ENCODE assay signal across 12 cellular contexts in genomic region chr2:143524001-143524608, GRCh38.
A peak's percentile ranks its signal among the peaks of the same experiment; 100 is the strongest.
DNase-seq lines count a peak whose midpoint lies in the region; TF ChIP-seq lines count a peak whose summit lies in the region.
"Had no signal": no experiment of that assay in that cellular context is flagged by ENCODE, and none has a peak within 500 bp of the region (broad histone marks: within the 10 kb centered on the region; RNA-seq: fewer than 3 reads in every experiment).

No MANE protein-coding gene starts in this region.

- H3K9me2 ChIP-seq in GM23248 (ENCODE audit: insufficient read depth) = no peaks in the 10 kb centered on the region

- H3K27me3 ChIP-seq in GM23248 (replicated peaks; ENCODE audit: insufficient read depth) (no peaks in the 10 kb centered on the region), left ventricle myocardium inferior (ENCODE audit: low read depth) (no peaks in the 10 kb centered on the region), subcutaneous abdominal adipose tissue (ENCODE audit: control insufficient read depth in 5 of 5, insufficient read depth in 4 of 5, low read length in 5 of 5) (no peaks in the 10 kb centered on the region)

- H3K79me2 ChIP-seq in GM23248 (ENCODE audit: insufficient read depth) = no peaks in the 10 kb centered on the region

- no peaks in the 10 kb centered on the region for H3F3A ChIP-seq in GM23248 (ENCODE audit: insufficient read depth)

- no peak for TF ChIP-seq CTCF in left ventricle myocardium inferior (IDR thresholded peaks at IDR 0.05; ENCODE audit: borderline replicate concordance)

- no peak overlapping the region; the same call in 1 of the 2 replicates for H3K9ac ChIP-seq in GM23248
- peak overlapping the region in 1 of 5 donors; percentile 48 for H3K9ac ChIP-seq in subcutaneous abdominal adipose tissue (ENCODE audit: low read length in 5 of 5)

- intact Hi-C loops in left ventricle myocardium inferior (cut with micrococcal nuclease) = no loop called here

- H3K36me3 ChIP-seq in GM23248 (ENCODE audit: low read depth) (no peaks in the 10 kb centered on the region), left ventricle myocardium inferior (no peaks in the 10 kb centered on the region), subcutaneous abdominal adipose tissue (ENCODE audit: control insufficient read depth in 5 of 5, insufficient read depth in 5 of 5, low read length in 5 of 5) (no peaks in the 10 kb centered on the region)

- 22% methylated on average over 3 of the region's 3 CpGs for WGBS in GM23248 (ENCODE audit: low coverage in 1 of 2, low lambda C conversion rate in 2 of 2, missing lambda C conversion rate in 2 of 2), 2 experiments

- H3K4me1 ChIP-seq in GM23248 (ENCODE audit: insufficient read depth) (peaks cover 25% of the 10 kb centered on the region), left ventricle myocardium inferior (peaks cover 7% of the 10 kb centered on the region), subcutaneous abdominal adipose tissue (ENCODE audit: control insufficient read depth in 5 of 5, insufficient read depth in 5 of 5, low read length in 5 of 5) (peaks cover 0 to 33% (median 26%) of the 10 kb centered on the region in 5 donors)

- peak overlapping the region; percentile 30 for H3K4me2 ChIP-seq in GM23248 (ENCODE audit: unreplicated experiment)

- no peaks in the 10 kb centered on the region for H4K20me1 ChIP-seq in GM23248 (ENCODE audit: insufficient read depth)

- H3K4me3 ChIP-seq in GM23248 (peak overlapping the region; percentile 12; the same call in 1 of the 2 replicates), left ventricle myocardium inferior (no peak overlapping the region), subcutaneous abdominal adipose tissue (ENCODE audit: low read depth in 1 of 5, low read length in 5 of 5) (peak overlapping the region in 1 of 5 donors; percentile 31)

- peak; percentile 42 for DNase-seq in GM23248
- peak; percentile 46 for DNase-seq in astrocyte of the hippocampus (ENCODE audit: low read depth, low spot score)
- DNase-seq in left ventricle myocardium inferior = no peak
- DNase-seq in NCI-H187 (lab: John Stamatoyannopoulos, UW) = no peak
- no peak for DNase-seq in hippocampal formation (lab: John Stamatoyannopoulos, UW)
- no peak for DNase-seq in kidney glomerular epithelial cell (lab: John Stamatoyannopoulos, UW)
- no peak for DNase-seq in activated naive CD4-positive, alpha-beta T cell (lab: John Stamatoyannopoulos, UW)
- DNase-seq: amygdala, NCI-H1417 treated with DMSO at 0.1 percent for 48 hours, NCI-H69, SHP77 had no signal

- H3K27ac ChIP-seq in GM23248 (no peak overlapping the region), left ventricle myocardium inferior (replicated peaks) (peak overlapping the region; percentile 77), subcutaneous abdominal adipose tissue (ENCODE audit: low read depth, low read length) (peak overlapping the region; percentile 12)

- H2AFZ ChIP-seq in GM23248 = peak overlapping the region; percentile 54; the same call in 1 of the 2 replicates

- in situ Hi-C loops in GM23248 (cut with MboI) = no loop called here

- no peaks in the 10 kb centered on the region for H3K9me3 ChIP-seq in GM23248 (ENCODE audit: low read depth)
- no peaks in the 10 kb centered on the region for H3K9me3 ChIP-seq in left ventricle myocardium inferior (replicated peaks)
- no peaks in the 10 kb centered on the region for H3K9me3 ChIP-seq in subcutaneous abdominal adipose tissue (ENCODE audit: control insufficient read depth in 5 of 5, low read length in 5 of 5)

Comparison
In these comparisons a context has a peak if more than half of its experiments do, and no peak if none do; other contexts are left out.
1. DNase-seq: peak in GM23248 (single experiment) and astrocyte of the hippocampus (single experiment); none in left ventricle myocardium inferior (single experiment), NCI-H187 (0 of 2), hippocampal formation (0 of 2), kidney glomerular epithelial cell (single experiment) and activated naive CD4-positive, alpha-beta T cell (0 of 4).